ENCODE assay signal across 11 cellular contexts in genomic region chr12:62720661-62721330, GRCh38.
DNase-seq lines count a peak whose midpoint lies in the region; ATAC-seq and TF ChIP-seq lines count a peak whose summit lies in the region.
"Had no signal": no experiment of that assay in that cellular context is flagged by ENCODE, and none has a peak within 500 bp of the region (broad histone marks: within the 10 kb centered on the region; RNA-seq: fewer than 3 reads in every experiment).

No MANE protein-coding gene starts in this region.

- H3K27me3 ChIP-seq in vagina (no peaks in the 10 kb centered on the region), Peyer's patch (no peaks in the 10 kb centered on the region)

- DNase-seq in Right ventricle myocardium inferior (ENCODE audit: missing footprints) (no peak), cardiac septum (ENCODE audit: low spot score) (no peak), amygdala (lab: John Stamatoyannopoulos, UW) (peak in 38 of 56 donors; percentile 10 to 71 (median 31)), inferior parietal cortex (ENCODE audit: extremely low spot score) (peak; percentile 61), vagina (ENCODE audit: extremely low spot score in 2 of 2) (no peak), coronary artery (ENCODE audit: low spot score) (no peak), Peyer's patch (no peak)
- DNase-seq in effector CD8-positive, alpha-beta T cell (lab: John Stamatoyannopoulos, UW) = no peak
- DNase-seq: activated T-cell treated with anti-CD3 and anti-CD28 coated beads for 4 hours had no signal

- H3K27ac ChIP-seq in vagina = peak overlapping the region; percentile 16
- H3K27ac ChIP-seq in coronary artery = no peak overlapping the region
- H3K27ac ChIP-seq in Peyer's patch = no peak overlapping the region
- H3K27ac ChIP-seq: KMS-11, SK-N-MC had no signal

- peak; percentile 89 for ATAC-seq in Right ventricle myocardium inferior

- TF ChIP-seq CTCF in vagina (IDR thresholded peaks at IDR 0.05) (no peak), coronary artery (IDR thresholded peaks at IDR 0.05) (no peak), Peyer's patch (IDR thresholded peaks at IDR 0.05) (no peak)

- H3K9me3 ChIP-seq in vagina = no peaks in the 10 kb centered on the region
- no peaks in the 10 kb centered on the region for H3K9me3 ChIP-seq in Peyer's patch

- intact Hi-C loops in Right ventricle myocardium inferior (cut with DNase I) = no loop called here
- intact Hi-C loops in cardiac septum (cut with DNase I) = no loop called here
- intact Hi-C loops in vagina (cut with DNase I) = loop anchor here (10.0 kb wide), 2 partner anchors 86 to 116 kb away; no protein-coding TSS in a partner anchor

- H3K36me3 ChIP-seq in vagina (no peaks in the 10 kb centered on the region), Peyer's patch (no peaks in the 10 kb centered on the region)

- peaks cover 24% of the 10 kb centered on the region for H3K4me1 ChIP-seq in vagina
- no peaks in the 10 kb centered on the region for H3K4me1 ChIP-seq in Peyer's patch

- H3K4me3 ChIP-seq in vagina (no peak overlapping the region), coronary artery (no peak overlapping the region), Peyer's patch (no peak overlapping the region)
- H3K4me3 ChIP-seq: SK-N-MC had no signal

- TF ChIP-seq POLR2A in vagina (IDR thresholded peaks at IDR 0.05) (no peak), Peyer's patch (IDR thresholded peaks at IDR 0.05) (no peak)

Comparison
In these comparisons a context has a peak if more than half of its experiments do, and no peak if none do; other contexts are left out.
1. DNase-seq: peak in amygdala (38 of 56) and inferior parietal cortex (single experiment); none in Right ventricle myocardium inferior (single experiment), cardiac septum (single experiment), vagina (0 of 2), coronary artery (single experiment), effector CD8-positive, alpha-beta T cell (single experiment) and Peyer's patch (0 of 3).